8 cellular contexts compared by ENCODE assay signal in the genomic region with DNA sequence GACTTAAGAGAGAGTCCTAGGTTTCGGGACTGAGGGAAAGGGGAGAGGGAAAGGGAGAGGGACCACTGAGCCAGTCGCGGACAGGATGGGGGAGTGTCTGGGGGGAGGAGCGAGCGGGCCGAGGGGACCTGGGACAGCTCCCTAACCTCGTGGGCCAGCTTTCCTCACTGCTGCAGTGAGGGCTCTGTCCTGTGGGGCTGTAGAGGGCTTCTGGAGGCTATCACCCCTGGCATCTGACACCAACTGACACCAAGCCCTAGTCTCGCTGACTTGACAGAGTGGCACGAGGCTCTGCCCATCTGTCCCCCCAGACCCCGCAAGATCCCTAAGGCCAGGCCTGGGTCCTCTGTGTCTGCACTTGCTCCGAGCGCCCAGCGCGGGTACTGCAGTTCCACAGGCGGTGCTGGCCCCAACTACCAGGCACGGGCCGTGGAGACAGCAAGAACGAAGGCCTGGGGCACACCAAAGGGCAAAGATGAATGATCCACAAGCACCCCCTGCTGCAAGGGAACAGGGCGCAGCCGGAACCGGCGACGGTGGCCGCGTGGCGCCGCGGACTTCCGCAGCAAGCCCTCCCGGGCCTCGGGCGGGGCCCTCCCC. TPM values are rescaled to one million over a fixed set of nuclear protein-coding genes. Genes with fewer than 3 reads are reported as not detected.
DNase-seq lines count a peak whose midpoint lies in the region; ATAC-seq and TF ChIP-seq lines count a peak whose summit lies in the region.

No MANE protein-coding gene starts in this region.

- 0 out of 3 replicates have a peak, but pooled peaks cover 2% of the 10 kb centered on the region for H3K4me1 Mint-ChIP-seq in GM23338
- H3K4me1 Mint-ChIP-seq in activated naive CD4-positive, alpha-beta T cell treated with anti-CD3 and anti-CD28 coated beads for 36 hours (ENCODE audit: low read depth): peaks cover 15% of the 10 kb centered on the region

- ATAC-seq in GM23338 (peak; percentile 62), gastrocnemius medialis (peak; percentile 57 to 69)

- intact Hi-C loops in activated naive CD4-positive, alpha-beta T cell treated with anti-CD3 and anti-CD28 coated beads for 36 hours (cut with micrococcal nuclease): loop anchor here (1.0 to 10.0 kb wide), 7 partner anchors 65 to 640 kb away; partner anchors contain the start of genes CCNQ, CETN2, HCFC1 and IDH3G
- intact Hi-C loops in left ventricle myocardium inferior (cut with micrococcal nuclease) (no loop called here), gastrocnemius medialis (cut with DNase I; ENCODE audit: low total_unique reads) (loop anchor here (1.0 to 2.0 kb wide), 3 partner anchors 37 to 529 kb away; partner anchors contain the start of gene CCNQ)

- CTCF ChIA-PET in activated naive CD4-positive, alpha-beta T cell treated with anti-CD3 and anti-CD28 coated beads for 36 hours (lab: Charles Lee): interaction anchor here (0.9 to 6.5 kb wide), 2 partner anchors 21 to 37 kb away, joined by 3 to 61 read pairs; no protein-coding TSS in a partner anchor

- peaks cover 13% of the 10 kb centered on the region for H3K27me3 Mint-ChIP-seq in GM23338 (ENCODE audit: insufficient read depth, low read depth, poor library complexity)
- H3K27me3 Mint-ChIP-seq in activated naive CD4-positive, alpha-beta T cell treated with anti-CD3 and anti-CD28 coated beads for 36 hours (ENCODE audit: low read depth): no peaks in the 10 kb centered on the region

- H3K27ac Mint-ChIP-seq in GM23338: no peak overlapping the region
- H3K27ac Mint-ChIP-seq in activated naive CD4-positive, alpha-beta T cell treated with anti-CD3 and anti-CD28 coated beads for 36 hours: peak overlapping the region; percentile 41

- peak; percentile 7 for DNase-seq in NCI-H510A (lab: John Stamatoyannopoulos, UW)
- no peak for DNase-seq in NCI-H510A treated with DMSO at 0.1 percent for 48 hours (lab: John Stamatoyannopoulos, UW)
- peak; percentile 17 for DNase-seq in GM23338 (ENCODE audit: low spot score)
- peak; percentile 29 for DNase-seq in activated naive CD4-positive, alpha-beta T cell treated with anti-CD3 and anti-CD28 coated beads for 36 hours
- DNase-seq in left ventricle myocardium inferior: no peak
- DNase-seq in gastrocnemius medialis: peak in 1 of 2 donors; percentile 29
- no peak for DNase-seq in occipital lobe (lab: John Stamatoyannopoulos, UW)

- H3K9me3 Mint-ChIP-seq in GM23338: no peaks in the 10 kb centered on the region; the same call in 2 of the 3 replicates
- no peaks in the 10 kb centered on the region for H3K9me3 Mint-ChIP-seq in activated naive CD4-positive, alpha-beta T cell treated with anti-CD3 and anti-CD28 coated beads for 36 hours

- no peak for TF ChIP-seq POLR2A in gastrocnemius medialis (IDR thresholded peaks at IDR 0.05)

- H3K4me1 ChIP-seq in GM23338 (ENCODE audit: insufficient read depth) (no peaks in the 10 kb centered on the region), left ventricle myocardium inferior (peaks cover 22% of the 10 kb centered on the region), gastrocnemius medialis (peaks cover 0 to 9% of the 10 kb centered on the region in 2 donors)

- TF ChIP-seq CTCF in GM23338 (conservative IDR thresholded peaks at IDR 0.05; ENCODE audit: low read depth in 2 of 2) (no peak), left ventricle myocardium inferior (IDR thresholded peaks at IDR 0.05; ENCODE audit: borderline replicate concordance) (peak; percentile 18), gastrocnemius medialis (IDR thresholded peaks at IDR 0.05 in 4 of 5, conservative IDR thresholded peaks at IDR 0.05 in 1 of 5) (peak in 1 of 5 experiments; percentile 34)

- no peaks in the 10 kb centered on the region for H3K79me2 ChIP-seq in GM23338 (replicated peaks; ENCODE audit: insufficient read depth)

- no peaks in the 10 kb centered on the region for H3K9me2 ChIP-seq in GM23338 (ENCODE audit: insufficient read depth)

- H3K36me3 ChIP-seq in GM23338 (ENCODE audit: insufficient read depth): no peaks in the 10 kb centered on the region
- H3K36me3 ChIP-seq in KOPT-K1 (ENCODE audit: insufficient read depth, low read length): peaks cover 19% of the 10 kb centered on the region; the same call in 1 of the 2 replicates
- no peaks in the 10 kb centered on the region for H3K36me3 ChIP-seq in left ventricle myocardium inferior
- H3K36me3 ChIP-seq in gastrocnemius medialis: no peaks in the 10 kb centered on the region

- peak overlapping the region; percentile 72 for H3K4me3 ChIP-seq in GM23338
- peak overlapping the region; percentile 76 for H3K4me3 ChIP-seq in left ventricle myocardium inferior
- peak overlapping the region; percentile 56 to 71 (median 61) for H3K4me3 ChIP-seq in gastrocnemius medialis

- no peak overlapping the region for H2AFZ ChIP-seq in GM23338

- H3K9me3 ChIP-seq in KOPT-K1 (ENCODE audit: insufficient read depth, low read length, poor library complexity, severe bottlenecking) (no peaks in the 10 kb centered on the region), left ventricle myocardium inferior (replicated peaks) (no peaks in the 10 kb centered on the region), gastrocnemius medialis (no peaks in the 10 kb centered on the region)

- H4K20me1 ChIP-seq in GM23338 (replicated peaks; ENCODE audit: insufficient read depth): no peaks in the 10 kb centered on the region

- peak overlapping the region; percentile 79 for H3K4me2 ChIP-seq in GM23338

- H3K27ac ChIP-seq in GM23338 (ENCODE audit: low read depth) (no peak overlapping the region), KOPT-K1 (ENCODE audit: low read depth, low read length, poor library complexity, severe bottlenecking) (peak overlapping the region; percentile 65), left ventricle myocardium inferior (replicated peaks) (peak overlapping the region; percentile 84), gastrocnemius medialis (peak overlapping the region; percentile 66 to 81 (median 78))

- H3K36me3 Mint-ChIP-seq in GM23338 (ENCODE audit: low read depth): peaks cover 5% of the 10 kb centered on the region; the same call in 1 of the 3 replicates
- no peaks in the 10 kb centered on the region for H3K36me3 Mint-ChIP-seq in activated naive CD4-positive, alpha-beta T cell treated with anti-CD3 and anti-CD28 coated beads for 36 hours (ENCODE audit: low read depth)

- in situ Hi-C loops in gastrocnemius medialis (cut with MboI; ENCODE audit: low sequenced_read_pairs in 4 of 4): loop anchor here in 1 of 4 donors (25.0 kb wide), 1 partner anchor 533 kb away; no protein-coding TSS in a partner anchor

- H3K27me3 ChIP-seq in GM23338 (ENCODE audit: insufficient read depth) (peaks cover under 1% of the 10 kb centered on the region; the same call in 1 of the 2 replicates), left ventricle myocardium inferior (ENCODE audit: low read depth) (no peaks in the 10 kb centered on the region), gastrocnemius medialis (no peaks in the 10 kb centered on the region)

- H3K4me3 Mint-ChIP-seq in GM23338: peak overlapping the region; percentile 85
- H3K4me3 Mint-ChIP-seq in activated naive CD4-positive, alpha-beta T cell treated with anti-CD3 and anti-CD28 coated beads for 36 hours: peak overlapping the region; percentile 78

- H3F3A ChIP-seq in GM23338 (replicated peaks; ENCODE audit: low read depth): no peaks in the 10 kb centered on the region

RNA-seq across cellular contexts. Expression of gene HAUS7, which starts 0.5 kb away (rescaled TPM):
- total RNA-seq in GM23338 (2014; rRNA removed; shearing (Covaris generic)): 48.8 and 59.8 TPM in 2 replicates
- 77.9 and 78.8 TPM in 2 replicates for polyA plus RNA-seq in GM23338 (2016; fragmentation: Nextera tagmentation; extraction: Ambion mirVana)
- 10 to 100 TPM; 63.5 to 68.5 TPM for total RNA-seq in activated naive CD4-positive, alpha-beta T cell treated with anti-CD3 and anti-CD28 coated beads for 36 hours
- total RNA-seq in left ventricle myocardium inferior (17.0 TPM), gastrocnemius medialis (10 to 100 TPM; 10.6 to 19.8 (median 13.2) TPM), occipital lobe (8.3 TPM)

RNA-seq across cellular contexts. Expression of gene TREX2, which starts 24.1 kb away (rescaled TPM):
- 1.7 and 4.6 TPM in 2 replicates for total RNA-seq in GM23338 (2014; rRNA removed; shearing (Covaris generic))
- polyA plus RNA-seq in GM23338 (2016; fragmentation: Nextera tagmentation; extraction: Ambion mirVana): 0.28 and 0.81 TPM in 2 replicates
- 1 to 10 TPM; 1.0 to 1.2 TPM for total RNA-seq in activated naive CD4-positive, alpha-beta T cell treated with anti-CD3 and anti-CD28 coated beads for 36 hours
- total RNA-seq in left ventricle myocardium inferior (not detected), gastrocnemius medialis (under 1 TPM in 1 of 4 donors, not detected in 3; 0.18 TPM), occipital lobe (not detected)

RNA-seq across cellular contexts. Expression of gene BGN, which starts 24.9 kb away (rescaled TPM):
- total RNA-seq in GM23338 (2014; rRNA removed; shearing (Covaris generic)): 0.23 and 0.87 TPM in 2 replicates
- 0.71 and 1.8 TPM in 2 replicates for polyA plus RNA-seq in GM23338 (2016; fragmentation: Nextera tagmentation; extraction: Ambion mirVana)
- total RNA-seq in activated naive CD4-positive, alpha-beta T cell treated with anti-CD3 and anti-CD28 coated beads for 36 hours: not detected
- 84.3 TPM for total RNA-seq in left ventricle myocardium inferior
- 10 to 100 TPM in 2 of 4 donors, 1 to 10 TPM in 2; 1.1 to 50.7 (median 9.8) TPM for total RNA-seq in gastrocnemius medialis
- total RNA-seq in occipital lobe: 1.9 TPM

RNA-seq across cellular contexts. Expression of gene ATP2B3, which starts 47.5 kb away (rescaled TPM):
- total RNA-seq in GM23338 (2014; rRNA removed; shearing (Covaris generic)): 0.17 and 0.54 TPM in 2 replicates
- 0.09 TPM in 1 of 2 replicates, not detected in the other for polyA plus RNA-seq in GM23338 (2016; fragmentation: Nextera tagmentation; extraction: Ambion mirVana)
- not detected for total RNA-seq in activated naive CD4-positive, alpha-beta T cell treated with anti-CD3 and anti-CD28 coated beads for 36 hours
- total RNA-seq in left ventricle myocardium inferior: not detected
- not detected for total RNA-seq in gastrocnemius medialis
- total RNA-seq in occipital lobe: 7.2 TPM

RNA-seq across cellular contexts. Expression of gene ZFP92, which starts 58.6 kb away (rescaled TPM):
- 0.27 and 0.52 TPM in 2 replicates for total RNA-seq in GM23338 (2014; rRNA removed; shearing (Covaris generic))
- 0.05 TPM in 2 replicates for polyA plus RNA-seq in GM23338 (2016; fragmentation: Nextera tagmentation; extraction: Ambion mirVana)
- under 1 TPM; 0.59 to 0.74 TPM for total RNA-seq in activated naive CD4-positive, alpha-beta T cell treated with anti-CD3 and anti-CD28 coated beads for 36 hours
- 0.49 TPM for total RNA-seq in left ventricle myocardium inferior
- under 1 TPM; 0.05 to 0.55 (median 0.37) TPM for total RNA-seq in gastrocnemius medialis
- total RNA-seq in occipital lobe: 1.9 TPM

Comparison
In these comparisons a context has a peak if more than half of its experiments do, and no peak if none do; other contexts are left out.
1. DNase-seq: peak in NCI-H510A (single experiment), GM23338 (single experiment) and activated naive CD4-positive, alpha-beta T cell treated with anti-CD3 and anti-CD28 coated beads for 36 hours (single experiment); none in NCI-H510A treated with DMSO at 0.1 percent for 48 hours (single experiment), left ventricle myocardium inferior (single experiment) and occipital lobe (single experiment).
2. Peak in every context shown above with its lines, with median percentiles within 50 percentile points of each other: H3K4me3 ChIP-seq.